ENCODE assay signal across 2 cellular contexts in the genomic region with DNA sequence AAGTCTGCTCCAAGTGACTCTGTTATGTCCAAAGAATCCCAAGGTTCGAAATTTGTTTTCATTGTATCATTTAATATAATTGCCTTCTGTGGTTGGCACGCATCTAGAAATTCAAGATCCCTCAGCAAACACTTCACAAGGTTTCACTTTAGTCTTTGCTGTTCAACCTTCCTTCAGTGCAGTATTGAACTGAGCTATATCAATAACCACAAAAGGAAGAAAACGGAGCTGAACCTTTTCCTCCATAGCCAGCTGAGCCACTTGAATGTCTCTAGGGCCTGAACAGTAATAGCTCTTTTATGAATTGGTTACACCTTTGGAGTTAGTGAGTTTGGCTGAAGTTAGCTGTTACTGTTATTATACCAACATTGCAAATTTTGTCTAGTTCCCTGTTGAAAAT.
TF ChIP-seq lines count a peak whose summit lies in the region.

No MANE protein-coding gene starts in this region.

TF ChIP-seq in SK-N-SH, 30 proteins besides CTCF, POLR2A, EP300 and RAD21 (continued from another document):
- TF ChIP-seq PBX3 (IDR thresholded peaks at IDR 0.05) = no peak

TF ChIP-seq in SK-N-SH treated with all-trans-retinoic acid at 6 μM for 48 hours, 23 proteins besides CTCF, POLR2A, EP300 and RAD21 (continued from another document):
- TF ChIP-seq, protein P1, sequence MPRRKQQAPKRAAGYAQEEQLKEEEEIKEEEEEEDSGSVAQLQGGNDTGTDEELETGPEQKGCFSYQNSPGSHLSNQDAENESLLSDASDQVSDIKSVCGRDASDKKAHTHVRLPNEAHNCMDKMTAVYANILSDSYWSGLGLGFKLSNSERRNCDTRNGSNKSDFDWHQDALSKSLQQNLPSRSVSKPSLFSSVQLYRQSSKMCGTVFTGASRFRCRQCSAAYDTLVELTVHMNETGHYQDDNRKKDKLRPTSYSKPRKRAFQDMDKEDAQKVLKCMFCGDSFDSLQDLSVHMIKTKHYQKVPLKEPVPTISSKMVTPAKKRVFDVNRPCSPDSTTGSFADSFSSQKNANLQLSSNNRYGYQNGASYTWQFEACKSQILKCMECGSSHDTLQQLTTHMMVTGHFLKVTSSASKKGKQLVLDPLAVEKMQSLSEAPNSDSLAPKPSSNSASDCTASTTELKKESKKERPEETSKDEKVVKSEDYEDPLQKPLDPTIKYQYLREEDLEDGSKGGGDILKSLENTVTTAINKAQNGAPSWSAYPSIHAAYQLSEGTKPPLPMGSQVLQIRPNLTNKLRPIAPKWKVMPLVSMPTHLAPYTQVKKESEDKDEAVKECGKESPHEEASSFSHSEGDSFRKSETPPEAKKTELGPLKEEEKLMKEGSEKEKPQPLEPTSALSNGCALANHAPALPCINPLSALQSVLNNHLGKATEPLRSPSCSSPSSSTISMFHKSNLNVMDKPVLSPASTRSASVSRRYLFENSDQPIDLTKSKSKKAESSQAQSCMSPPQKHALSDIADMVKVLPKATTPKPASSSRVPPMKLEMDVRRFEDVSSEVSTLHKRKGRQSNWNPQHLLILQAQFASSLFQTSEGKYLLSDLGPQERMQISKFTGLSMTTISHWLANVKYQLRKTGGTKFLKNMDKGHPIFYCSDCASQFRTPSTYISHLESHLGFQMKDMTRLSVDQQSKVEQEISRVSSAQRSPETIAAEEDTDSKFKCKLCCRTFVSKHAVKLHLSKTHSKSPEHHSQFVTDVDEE (CRISPR knock-in tag; IDR thresholded peaks at IDR 0.05) = no peak
- TF ChIP-seq OSR1 (CRISPR knock-in tag; IDR thresholded peaks at IDR 0.05) = no peak
- no peak for TF ChIP-seq ISL1 (CRISPR knock-in tag; IDR thresholded peaks at IDR 0.05)
- TF ChIP-seq SNAI2 (CRISPR knock-in tag; IDR thresholded peaks at IDR 0.05) = no peak
- no peak for TF ChIP-seq TOX (CRISPR knock-in tag; IDR thresholded peaks at IDR 0.05; ENCODE audit: borderline replicate concordance)
- TF ChIP-seq ZC3H10 (CRISPR knock-in tag; IDR thresholded peaks at IDR 0.05) = no peak
- TF ChIP-seq CSDC2 (CRISPR knock-in tag; IDR thresholded peaks at IDR 0.05) = no peak
- TF ChIP-seq, protein P2, sequence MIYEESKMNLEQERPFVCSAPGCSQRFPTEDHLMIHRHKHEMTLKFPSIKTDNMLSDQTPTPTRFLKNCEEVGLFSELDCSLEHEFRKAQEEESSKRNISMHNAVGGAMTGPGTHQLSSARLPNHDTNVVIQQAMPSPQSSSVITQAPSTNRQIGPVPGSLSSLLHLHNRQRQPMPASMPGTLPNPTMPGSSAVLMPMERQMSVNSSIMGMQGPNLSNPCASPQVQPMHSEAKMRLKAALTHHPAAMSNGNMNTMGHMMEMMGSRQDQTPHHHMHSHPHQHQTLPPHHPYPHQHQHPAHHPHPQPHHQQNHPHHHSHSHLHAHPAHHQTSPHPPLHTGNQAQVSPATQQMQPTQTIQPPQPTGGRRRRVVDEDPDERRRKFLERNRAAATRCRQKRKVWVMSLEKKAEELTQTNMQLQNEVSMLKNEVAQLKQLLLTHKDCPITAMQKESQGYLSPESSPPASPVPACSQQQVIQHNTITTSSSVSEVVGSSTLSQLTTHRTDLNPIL (CRISPR knock-in tag; IDR thresholded peaks at IDR 0.05; ENCODE audit: low read depth) = no peak
- no peak for TF ChIP-seq TCF4 (CRISPR knock-in tag; IDR thresholded peaks at IDR 0.05; ENCODE audit: borderline replicate concordance)
TF ChIP-seq in SK-N-SH treated with all-trans-retinoic acid at 6 μM for 48 hours: peak in this region for 0.
